ENCODE assay signal across 11 cellular contexts in the genomic region with DNA sequence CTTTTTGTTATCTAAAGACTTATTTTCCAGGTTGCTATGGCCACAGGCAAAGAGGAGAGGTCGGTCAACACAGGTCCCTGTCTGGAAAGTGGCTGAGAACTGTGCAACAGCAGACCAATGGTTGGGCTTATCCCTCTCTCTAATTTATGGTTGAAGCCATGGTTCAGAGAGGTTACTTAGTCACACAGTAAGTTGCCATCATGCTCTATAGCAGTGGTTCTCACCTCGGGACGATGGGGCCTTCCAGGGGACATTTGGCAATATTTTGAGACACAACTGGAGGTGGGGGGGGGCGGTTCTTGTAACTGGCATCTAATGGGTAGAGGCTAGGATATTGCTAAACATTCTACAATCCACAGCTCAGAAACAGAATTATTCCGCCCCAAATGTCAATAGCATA. TPM values are rescaled to one million over a fixed set of nuclear protein-coding genes. Genes with fewer than 3 reads are reported as not detected.
DNase-seq lines count a peak whose midpoint lies in the region; ATAC-seq, FAIRE-seq and TF ChIP-seq lines count a peak whose summit lies in the region.
"Had no signal": no experiment of that assay in that cellular context is flagged by ENCODE, and none has a peak within 500 bp of the region (broad histone marks: within the 10 kb centered on the region; RNA-seq: fewer than 3 reads in every experiment).

No MANE protein-coding gene starts in this region.

- TF ChIP-seq POLR2A in HCT116 (IDR thresholded peaks at IDR 0.05; ENCODE audit: borderline replicate concordance, extremely low read depth, insufficient read depth, insufficient read length): no peak

- CTCF ChIA-PET in HCT116 (lab: Charles Lee): interaction anchor here (1.3 to 4.9 kb wide), 5 partner anchors 9 to 1164 kb away, joined by 5 to 60 read pairs (median 7); no protein-coding TSS in a partner anchor

- no TSS peak for BruUV-seq in HCT116 (replicated peaks; lab: Mats Ljungman, UMichigan)

- H3K27me3 Mint-ChIP-seq in astrocyte (ENCODE audit: low read depth, unreplicated experiment): no peaks in the 10 kb centered on the region
- peaks cover 12% of the 10 kb centered on the region for H3K27me3 Mint-ChIP-seq in nephron (ENCODE audit: low read depth)

- H2AFZ ChIP-seq in ACC112 (ENCODE audit: low read length, unreplicated experiment) (peak overlapping the region; percentile 74), HCT116 (ENCODE audit: low read depth, low read length, poor library complexity, severe bottlenecking) (peak overlapping the region; percentile 76), astrocyte (ENCODE audit: low read depth, low read length) (peak overlapping the region; percentile 87)

- RAD21 ChIA-PET in HCT116 (lab: Charles Lee; ENCODE audit: low non-redundant PET in 1 of 2, low total read pairs in 2 of 2, uncharacterized antibody in 2 of 2, unreplicated experiment in 2 of 2): interaction anchor here (0.6 to 1.7 kb wide), 3 partner anchors 15 to 143 kb away, joined by 3 to 10 read pairs (median 7); no protein-coding TSS in a partner anchor

- POLR2A ChIA-PET in HCT116 (lab: Charles Lee): no interaction called here

- H3K27ac ChIP-seq in ACC112 (ENCODE audit: low read depth, low read length) (no peak overlapping the region), HCT116 (ENCODE audit: low read depth, low read length) (no peak overlapping the region), astrocyte (ENCODE audit: low read depth, low read length) (no peak overlapping the region)

- no peaks in the 10 kb centered on the region for H3K79me2 ChIP-seq in ACC112 (ENCODE audit: control insufficient read depth, insufficient read depth, low read length, unreplicated experiment)
- peaks cover 10% of the 10 kb centered on the region; the same call in 1 of the 2 replicates for H3K79me2 ChIP-seq in HCT116 (ENCODE audit: insufficient read depth, low read length)
- no peaks in the 10 kb centered on the region for H3K79me2 ChIP-seq in astrocyte (ENCODE audit: insufficient read depth, low read length)

- intact Hi-C loops in HCT116 (cut with micrococcal nuclease): loop anchor here (2.0 to 5.0 kb wide), 4 partner anchors 305 to 1515 kb away; no protein-coding TSS in a partner anchor

- H3K9ac ChIP-seq in HCT116 (ENCODE audit: low read length) (peak overlapping the region; percentile 69), astrocyte (ENCODE audit: low read length) (no peak overlapping the region)

- FAIRE-seq in astrocyte (lab: Jason Lieb, UNC): no peak

- no peaks in the 10 kb centered on the region for H4K20me1 ChIP-seq in HCT116 (ENCODE audit: insufficient read depth)
- no peaks in the 10 kb centered on the region for H4K20me1 ChIP-seq in astrocyte (ENCODE audit: insufficient read depth, low read length)

- H3K4me3 Mint-ChIP-seq in astrocyte (ENCODE audit: unreplicated experiment) (peak overlapping the region; percentile 6), nephron (peak overlapping the region; percentile 91 to 94 (median 93))

- no peak for TF ChIP-seq CTCF in HCT116 (IDR thresholded peaks at IDR 0.05 in 2 of 3, conservative IDR thresholded peaks at IDR 0.05 in 1 of 3; ENCODE audit: borderline replicate concordance in 1 of 3, insufficient read depth in 1 of 3, low read depth in 2 of 3, low read length in 2 of 3)
- no peak for TF ChIP-seq CTCF in astrocyte (IDR thresholded peaks at IDR 0.05; ENCODE audit: insufficient read depth, low read depth, low read length)
- no peak for TF ChIP-seq CTCF in nephron (IDR thresholded peaks at IDR 0.05; ENCODE audit: unreplicated experiment in 3 of 3)
- TF ChIP-seq CTCF in GM20000 (IDR thresholded peaks at IDR 0.05; ENCODE audit: extremely low read depth, missing control alignments): no peak

- H3K27ac Mint-ChIP-seq in astrocyte (ENCODE audit: unreplicated experiment): no peak overlapping the region
- H3K27ac Mint-ChIP-seq in nephron: no peak overlapping the region

- H3K9me3 Mint-ChIP-seq in astrocyte (ENCODE audit: unreplicated experiment) (no peaks in the 10 kb centered on the region), nephron (no peaks in the 10 kb centered on the region)
- H3K9me3 Mint-ChIP-seq: activated naive CD4-positive, alpha-beta T cell treated with anti-CD3 and anti-CD28 coated beads, Interleukin-2, amount 50 U/mL, for 72 hours had no signal

- H3K9me3 ChIP-seq in HCT116 (ENCODE audit: control insufficient read depth in 1 of 2, insufficient read depth in 1 of 2, low read depth in 1 of 2, low read length in 2 of 2) (no peaks in the 10 kb centered on the region), astrocyte (ENCODE audit: insufficient read depth, low read depth, low read length) (no peaks in the 10 kb centered on the region)
- H3K9me3 ChIP-seq: SJSA1 had no signal

- DNase-seq in HCT116 (ENCODE audit: low read depth, low spot score): no peak
- DNase-seq in astrocyte (ENCODE audit: low read depth): no peak
- no peak for DNase-seq in activated CD8-positive, alpha-beta memory T cell treated with anti-CD3 and anti-CD28 coated beads, Interleukin-2, amount 50 U/mL, for 48 hours
- DNase-seq in GDM1 (lab: John Stamatoyannopoulos, UW): no peak
- DNase-seq in NCI-H1092 (lab: John Stamatoyannopoulos, UW): no peak
- DNase-seq in GM20000 (ENCODE audit: low spot score): no peak

- H3K4me3 ChIP-seq in ACC112 (ENCODE audit: low read depth, low read length) (no peak overlapping the region; the same call in 1 of the 2 replicates), HCT116 (replicated peaks in 1 of 2; ENCODE audit: low read depth in 1 of 2, low read length in 2 of 2) (peak overlapping the region in 1 of 2 experiments; percentile 74; a peak in 2 of 4 replicates), astrocyte (ENCODE audit: insufficient read depth, low read depth, low read length) (no peak overlapping the region)

- no peak for ATAC-seq in HCT116

- no peaks in the 10 kb centered on the region for H3K36me3 Mint-ChIP-seq in astrocyte (ENCODE audit: low read depth, unreplicated experiment)
- H3K36me3 Mint-ChIP-seq in nephron (ENCODE audit: low read depth): peaks cover 13% of the 10 kb centered on the region
- H3K36me3 Mint-ChIP-seq: activated naive CD4-positive, alpha-beta T cell treated with anti-CD3 and anti-CD28 coated beads, Interleukin-2, amount 50 U/mL, for 72 hours had no signal

- peaks cover 11% of the 10 kb centered on the region for H3K4me1 ChIP-seq in ACC112 (ENCODE audit: control insufficient read depth, insufficient read depth, low read length, unreplicated experiment)
- H3K4me1 ChIP-seq in HCT116 (ENCODE audit: control insufficient read depth in 1 of 2, insufficient read depth in 2 of 2, low read length in 2 of 2): peaks cover 15 to 27% of the 10 kb centered on the region in 2 experiments
- H3K4me1 ChIP-seq in astrocyte (ENCODE audit: insufficient read depth, low read length): peaks cover 9% of the 10 kb centered on the region

- no peaks in the 10 kb centered on the region for H3K9me2 ChIP-seq in HCT116 (ENCODE audit: insufficient read depth)

- no peak for TF ChIP-seq RAD21 in HCT116 (IDR thresholded peaks at IDR 0.05; ENCODE audit: low read depth)

- H3K4me2 ChIP-seq in HCT116 (ENCODE audit: low read length) (peak overlapping the region; percentile 78), astrocyte (ENCODE audit: low read length) (peak overlapping the region; percentile 91)

- no peaks in the 10 kb centered on the region; the same call in 1 of the 2 replicates for H3K36me3 ChIP-seq in ACC112 (ENCODE audit: insufficient read depth, low read length)
- peaks cover 8 to 9% of the 10 kb centered on the region in 2 experiments for H3K36me3 ChIP-seq in HCT116 (ENCODE audit: control insufficient read depth in 1 of 2, insufficient read depth in 2 of 2, low read length in 2 of 2)
- H3K36me3 ChIP-seq in astrocyte (ENCODE audit: insufficient read depth, low read length): no peaks in the 10 kb centered on the region

- H3K4me1 Mint-ChIP-seq in astrocyte (ENCODE audit: low read depth, unreplicated experiment) (peaks cover 3% of the 10 kb centered on the region), nephron (peaks cover 36% of the 10 kb centered on the region)

- H3K27me3 ChIP-seq in ACC112 (ENCODE audit: insufficient read depth, low read length) (no peaks in the 10 kb centered on the region), HCT116 (ENCODE audit: insufficient read depth, low read length) (no peaks in the 10 kb centered on the region), astrocyte (ENCODE audit: insufficient read depth, low read length) (no peaks in the 10 kb centered on the region)
- H3K27me3 ChIP-seq: SJSA1 had no signal

TF ChIP-seq in HCT116, 20 proteins besides CTCF, POLR2A, EP300 and RAD21 (continues in another document):
- TF ChIP-seq ZNF274 (IDR thresholded peaks at IDR 0.05; ENCODE audit: low read depth, low read length) (no peak), TCF7L2 (IDR thresholded peaks at IDR 0.05; ENCODE audit: borderline replicate concordance, extremely low read depth, insufficient read depth, insufficient read length) (no peak), CEBPB (IDR thresholded peaks at IDR 0.05; ENCODE audit: low read depth) (no peak), SP1 (IDR thresholded peaks at IDR 0.05; ENCODE audit: low read depth) (no peak), ZFX (IDR thresholded peaks at IDR 0.05) (no peak)
- TF ChIP-seq, protein P1, sequence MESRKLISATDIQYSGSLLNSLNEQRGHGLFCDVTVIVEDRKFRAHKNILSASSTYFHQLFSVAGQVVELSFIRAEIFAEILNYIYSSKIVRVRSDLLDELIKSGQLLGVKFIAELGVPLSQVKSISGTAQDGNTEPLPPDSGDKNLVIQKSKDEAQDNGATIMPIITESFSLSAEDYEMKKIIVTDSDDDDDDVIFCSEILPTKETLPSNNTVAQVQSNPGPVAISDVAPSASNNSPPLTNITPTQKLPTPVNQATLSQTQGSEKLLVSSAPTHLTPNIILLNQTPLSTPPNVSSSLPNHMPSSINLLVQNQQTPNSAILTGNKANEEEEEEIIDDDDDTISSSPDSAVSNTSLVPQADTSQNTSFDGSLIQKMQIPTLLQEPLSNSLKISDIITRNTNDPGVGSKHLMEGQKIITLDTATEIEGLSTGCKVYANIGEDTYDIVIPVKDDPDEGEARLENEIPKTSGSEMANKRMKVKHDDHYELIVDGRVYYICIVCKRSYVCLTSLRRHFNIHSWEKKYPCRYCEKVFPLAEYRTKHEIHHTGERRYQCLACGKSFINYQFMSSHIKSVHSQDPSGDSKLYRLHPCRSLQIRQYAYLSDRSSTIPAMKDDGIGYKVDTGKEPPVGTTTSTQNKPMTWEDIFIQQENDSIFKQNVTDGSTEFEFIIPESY (IDR thresholded peaks at IDR 0.05; ENCODE audit: extremely low read depth, insufficient replicate concordance, low read length): no peak
- TF ChIP-seq, protein P2, sequence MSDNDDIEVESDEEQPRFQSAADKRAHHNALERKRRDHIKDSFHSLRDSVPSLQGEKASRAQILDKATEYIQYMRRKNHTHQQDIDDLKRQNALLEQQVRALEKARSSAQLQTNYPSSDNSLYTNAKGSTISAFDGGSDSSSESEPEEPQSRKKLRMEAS (IDR thresholded peaks at IDR 0.05): no peak

RNA-seq across cellular contexts. Expression of a gene that starts 0.8 kb away (rescaled TPM):
- total RNA-seq in HCT116 (2021; ENCODE audit: unreplicated experiment) (30.0 TPM), astrocyte (38.6 and 41.0 TPM in 2 replicates)
- 27.0 and 34.9 TPM in 2 replicates for polyA plus RNA-seq in HCT116 (2012)

RNA-seq across cellular contexts. Expression of a gene that starts 7.0 kb away (rescaled TPM):
- total RNA-seq in HCT116 (2021; ENCODE audit: unreplicated experiment): 0.15 TPM
- 0.04 and 0.12 TPM in 2 replicates for polyA plus RNA-seq in HCT116 (2012)
- not detected in 2 replicates for total RNA-seq in astrocyte
- total RNA-seq: activated naive CD4-positive, alpha-beta T cell treated with anti-CD3 and anti-CD28 coated beads, Interleukin-2, amount 50 U/mL, for 72 hours; G401 had no signal

RNA-seq across cellular contexts. Expression of a gene that starts 53.7 kb away (rescaled TPM):
- total RNA-seq in HCT116 (2021; ENCODE audit: unreplicated experiment) (not detected), astrocyte (not detected in 2 replicates)
- not detected in 2 replicates for polyA plus RNA-seq in HCT116 (2012)
- total RNA-seq: activated naive CD4-positive, alpha-beta T cell treated with anti-CD3 and anti-CD28 coated beads, Interleukin-2, amount 50 U/mL, for 72 hours; G401; SJSA1 had no signal
